In the genomic region with DNA sequence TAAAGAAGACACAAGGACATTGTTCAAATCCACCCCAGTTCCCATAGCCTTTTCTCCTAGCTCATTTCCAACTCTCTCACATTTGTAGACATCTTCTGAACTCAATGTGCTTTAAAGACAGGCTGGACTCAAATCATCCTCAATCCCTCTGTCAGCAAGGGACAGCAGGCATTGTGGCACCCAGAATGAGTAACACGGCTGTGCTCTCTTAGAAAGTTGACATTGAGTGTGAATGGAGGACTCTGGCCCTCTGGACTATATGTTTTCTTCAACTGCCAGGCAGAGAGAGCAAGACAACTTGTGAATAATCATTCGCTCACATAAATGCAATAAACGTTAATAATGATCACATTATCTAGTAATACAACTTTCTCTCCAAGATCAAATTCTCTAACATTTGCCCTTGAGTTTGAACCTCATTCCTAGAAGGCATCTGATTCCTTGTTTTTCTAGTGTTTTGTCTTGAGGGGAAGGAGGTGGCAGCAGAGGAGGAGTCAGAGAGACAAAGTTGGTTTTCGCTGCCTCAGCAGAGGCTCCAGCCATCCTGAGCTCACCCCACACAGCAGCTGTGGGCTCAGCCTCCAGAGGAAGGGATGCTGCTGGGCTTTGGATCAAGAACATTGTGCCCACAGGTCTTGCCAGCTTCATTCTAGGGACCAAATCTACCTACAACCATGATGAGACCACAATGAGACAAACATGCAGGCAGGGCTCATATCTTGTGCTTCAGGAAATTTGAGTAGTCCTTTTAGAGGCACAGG, we compare ENCODE assay signal across 23 cellular contexts.
DNase-seq lines count a peak whose midpoint lies in the region; ATAC-seq and TF ChIP-seq lines count a peak whose summit lies in the region.
"Had no signal": no experiment of that assay in that cellular context is flagged by ENCODE, and none has a peak within 500 bp of the region (broad histone marks: within the 10 kb centered on the region; RNA-seq: fewer than 3 reads in every experiment).

No MANE protein-coding gene starts in this region.

- peaks cover 71% of the 10 kb centered on the region for H3K79me1 ChIP-seq in mesendoderm (ENCODE audit: low read length)

- H4K5ac ChIP-seq in mesendoderm (ENCODE audit: low read length) = no peak overlapping the region

- H3K27me3 Mint-ChIP-seq in MCF 10A (ENCODE audit: insufficient read depth, unreplicated experiment) = no peaks in the 10 kb centered on the region
- peaks cover 16 to 25% of the 10 kb centered on the region in 2 donors for H3K27me3 Mint-ChIP-seq in effector memory CD8-positive, alpha-beta T cell
- H3K27me3 Mint-ChIP-seq: IgD-negative memory B cell had no signal

- TF ChIP-seq CTCF in MCF 10A (IDR thresholded peaks at IDR 0.05; ENCODE audit: unreplicated experiment) = no peak
- no peak for TF ChIP-seq CTCF in spleen (IDR thresholded peaks at IDR 0.05 in 8 of 11, conservative IDR thresholded peaks at IDR 0.05 in 3 of 11)
- no peak for TF ChIP-seq CTCF in lower lobe of right lung (IDR thresholded peaks at IDR 0.05)

- intact Hi-C loops in MCF 10A (cut with micrococcal nuclease) = no loop called here
- intact Hi-C loops in spleen (cut with DNase I; ENCODE audit: low total_unique reads) = no loop called here
- intact Hi-C loops in lower lobe of right lung (cut with DNase I) = no loop called here
- intact Hi-C loops in aorta (cut with DNase I) = no loop called here

- no peak overlapping the region for H3K4ac ChIP-seq in mesendoderm (ENCODE audit: low read depth, low read length)

- H3K27ac ChIP-seq in mesendoderm (ENCODE audit: low read depth, low read length) (peak overlapping the region; percentile 8), spleen (no peak overlapping the region), lower lobe of right lung (no peak overlapping the region), aorta (ENCODE audit: low read depth in 1 of 2, low read length in 2 of 2) (no peak overlapping the region)
- H3K27ac ChIP-seq: SJCRH30 had no signal

- no peaks in the 10 kb centered on the region for H3K9me3 Mint-ChIP-seq in MCF 10A (ENCODE audit: unreplicated experiment)
- no peaks in the 10 kb centered on the region for H3K9me3 Mint-ChIP-seq in effector memory CD8-positive, alpha-beta T cell
- H3K9me3 Mint-ChIP-seq: IgD-negative memory B cell had no signal

- no peak overlapping the region for H3K23ac ChIP-seq in mesendoderm (ENCODE audit: low read length)

- H3K4me1 Mint-ChIP-seq in MCF 10A (ENCODE audit: insufficient read depth, unreplicated experiment) = peaks cover 75% of the 10 kb centered on the region
- H3K4me1 Mint-ChIP-seq in effector memory CD8-positive, alpha-beta T cell (ENCODE audit: low read depth in 2 of 2) = peaks cover 4% of the 10 kb centered on the region in 2 donors

- no peak overlapping the region for H3K9ac ChIP-seq in mesendoderm (ENCODE audit: low read length)

- WGBS in mesendoderm (ENCODE audit: extremely low coverage, insufficient coverage, low lambda C conversion rate) = no CpG with 5 or more reads among the region's 4 CpGs
- WGBS in spleen, 5 donors = 88 to 95% (median 93%) methylated on average over 4 of the region's 4 CpGs
- 70 to 73% methylated on average over 4 of the region's 4 CpGs for WGBS in aorta, 2 donors

- no peak for TF ChIP-seq POLR2A in spleen (IDR thresholded peaks at IDR 0.05)

- no peaks in the 10 kb centered on the region for H3K27me3 ChIP-seq in mesendoderm (ENCODE audit: insufficient read depth, low read length, poor library complexity)
- no peaks in the 10 kb centered on the region for H3K27me3 ChIP-seq in spleen (replicated peaks in 1 of 7)
- H3K27me3 ChIP-seq in lower lobe of right lung (ENCODE audit: low read depth) = no peaks in the 10 kb centered on the region
- no peaks in the 10 kb centered on the region for H3K27me3 ChIP-seq in aorta (ENCODE audit: control insufficient read depth in 1 of 2, insufficient read depth in 2 of 2, low read length in 1 of 2)
- H3K27me3 ChIP-seq: Peyer's patch, SJCRH30 had no signal

- no peak overlapping the region for H3K4me2 ChIP-seq in mesendoderm (ENCODE audit: low read length)

- H3K4me1 ChIP-seq in mesendoderm (ENCODE audit: control insufficient read depth, low read depth, low read length) = peaks cover 7% of the 10 kb centered on the region
- H3K4me1 ChIP-seq in spleen = peaks cover 0 to 18% (median 9%) of the 10 kb centered on the region in 6 donors
- peaks cover 29% of the 10 kb centered on the region for H3K4me1 ChIP-seq in lower lobe of right lung
- peaks cover 0 to 9% of the 10 kb centered on the region in 2 donors for H3K4me1 ChIP-seq in aorta (ENCODE audit: control insufficient read depth in 1 of 2, insufficient read depth in 2 of 2, low read length in 2 of 2)

- CTCF ChIA-PET in MCF 10A (lab: Yijun Ruan, JAX) = interaction anchor here (1.5 kb wide), 1 partner anchor 33 kb away, joined by 3 read pairs; no protein-coding TSS in a partner anchor

- H3K36me3 ChIP-seq in mesendoderm (ENCODE audit: control insufficient read depth, insufficient read depth, low read length) (no peaks in the 10 kb centered on the region), spleen (peaks cover 0 to 5% (median 0%) of the 10 kb centered on the region in 6 donors), lower lobe of right lung (peaks cover 3% of the 10 kb centered on the region), aorta (ENCODE audit: control insufficient read depth in 1 of 2, insufficient read depth in 2 of 2, low read length in 1 of 2) (no peaks in the 10 kb centered on the region)
- H3K36me3 ChIP-seq: Peyer's patch had no signal

- H3K27ac Mint-ChIP-seq in MCF 10A (ENCODE audit: low read depth, unreplicated experiment) = peak overlapping the region; percentile 63
- H3K27ac Mint-ChIP-seq in effector memory CD8-positive, alpha-beta T cell = no peak overlapping the region
- H3K27ac Mint-ChIP-seq: IgD-negative memory B cell had no signal

- H4K8ac ChIP-seq in mesendoderm (ENCODE audit: low read depth, low read length) = no peak overlapping the region

- peaks cover 32% of the 10 kb centered on the region for H3K36me3 Mint-ChIP-seq in MCF 10A (ENCODE audit: insufficient read depth, unreplicated experiment)
- H3K36me3 Mint-ChIP-seq in effector memory CD8-positive, alpha-beta T cell (ENCODE audit: insufficient read depth) = no peaks in the 10 kb centered on the region
- H3K36me3 Mint-ChIP-seq: IgD-negative memory B cell had no signal

- DNase-seq in RPMI8226 (peak; percentile 33), MCF 10A (ENCODE audit: unreplicated experiment) (no peak), mesendoderm (no peak), spleen (peak; percentile 32), lower lobe of right lung (no peak), aorta (no peak)
- DNase-seq in effector memory CD8-positive, alpha-beta T cell = no peak
- DNase-seq: activated effector memory CD4-positive, alpha-beta T cell treated with Interleukin-2 at 50 U/mL for 16 hours; cerebellar nuclear complex; dorsolateral prefrontal cortex; glutamatergic neuron; NCI-H1092; NCI-H1930; NK-92 treated with Interleukin-12 subunit alpha and Interleukin-12 subunit beta, amount 100 ng/mL, for 24 hours; SJCRH30; stimulated activated naive CD8-positive, alpha-beta T cell treated with anti-CD3 and anti-CD28 coated beads, Interleukin-15, Interleukin-2, amounts not matched to agents 100 U/mL and 50 U/mL, for 24 hours; T-helper 1 cell had no signal

- no peak overlapping the region for H2BK5ac ChIP-seq in mesendoderm (ENCODE audit: low read length)

- H2AK5ac ChIP-seq in mesendoderm (ENCODE audit: low read length) = no peak overlapping the region

- no peak overlapping the region for H3K4me3 Mint-ChIP-seq in MCF 10A (ENCODE audit: unreplicated experiment)
- no peak overlapping the region for H3K4me3 Mint-ChIP-seq in effector memory CD8-positive, alpha-beta T cell
- H3K4me3 Mint-ChIP-seq: IgD-negative memory B cell had no signal

- no peak overlapping the region for H3K18ac ChIP-seq in mesendoderm (ENCODE audit: low read length)

- H3K56ac ChIP-seq in mesendoderm (ENCODE audit: low read length) = no peak overlapping the region

- no peaks in the 10 kb centered on the region for H3K9me3 ChIP-seq in spleen
- no peaks in the 10 kb centered on the region for H3K9me3 ChIP-seq in lower lobe of right lung
- H3K9me3 ChIP-seq in aorta (ENCODE audit: control insufficient read depth, low read length) = no peaks in the 10 kb centered on the region
- H3K9me3 ChIP-seq: Peyer's patch, SJCRH30 had no signal

- no peak overlapping the region for H3K4me3 ChIP-seq in mesendoderm (ENCODE audit: low read length)
- H3K4me3 ChIP-seq in spleen = no peak overlapping the region
- no peak overlapping the region for H3K4me3 ChIP-seq in lower lobe of right lung
- no peak overlapping the region for H3K4me3 ChIP-seq in aorta (ENCODE audit: low read length in 2 of 2)
- H3K4me3 ChIP-seq: dorsolateral prefrontal cortex, GM12878, lung, Peyer's patch, SJCRH30 had no signal

- no peak overlapping the region for H2BK120ac ChIP-seq in mesendoderm (ENCODE audit: low read depth, low read length)

- no peak overlapping the region for H2BK15ac ChIP-seq in mesendoderm (replicated peaks; ENCODE audit: low read depth)

- POLR2A ChIA-PET in MCF 10A (lab: Yijun Ruan, JAX) = interaction anchor here (1.6 to 8.1 kb wide), 8 partner anchors 9 to 149 kb away, joined by 4 to 41 read pairs (median 6); a partner anchor contains a TSS

- no TSS peak for BruUV-seq in MCF 10A (replicated peaks; lab: Mats Ljungman, UMichigan)

- H3K79me2 ChIP-seq in mesendoderm (ENCODE audit: control insufficient read depth, insufficient read depth, low read length) = peaks cover 61% of the 10 kb centered on the region

- ATAC-seq in lower lobe of right lung = no peak
- no peak for ATAC-seq in HG03442 (IDR thresholded peaks at IDR 0.05; ENCODE audit: unreplicated experiment)
- ATAC-seq in aorta (ENCODE audit: low FRiP score) = no peak
- no peak for ATAC-seq in effector memory CD8-positive, alpha-beta T cell (replicated peaks)
- ATAC-seq: GM12878; sciatic nerve; stimulated activated naive CD8-positive, alpha-beta T cell treated with anti-CD3 and anti-CD28 coated beads, Interleukin-15, Interleukin-2, amounts not matched to agents 100 U/mL and 50 U/mL, for 24 hours had no signal

Comparison
In these comparisons a context has a peak if more than half of its experiments do, and no peak if none do; other contexts are left out.
1. DNase-seq: peak in RPMI8226 (single experiment) and spleen (single experiment); none in MCF 10A (single experiment), mesendoderm (single experiment), lower lobe of right lung (single experiment), aorta (0 of 2) and effector memory CD8-positive, alpha-beta T cell (0 of 3).